ENCODE assay signal across 8 cellular contexts in the genomic region with DNA sequence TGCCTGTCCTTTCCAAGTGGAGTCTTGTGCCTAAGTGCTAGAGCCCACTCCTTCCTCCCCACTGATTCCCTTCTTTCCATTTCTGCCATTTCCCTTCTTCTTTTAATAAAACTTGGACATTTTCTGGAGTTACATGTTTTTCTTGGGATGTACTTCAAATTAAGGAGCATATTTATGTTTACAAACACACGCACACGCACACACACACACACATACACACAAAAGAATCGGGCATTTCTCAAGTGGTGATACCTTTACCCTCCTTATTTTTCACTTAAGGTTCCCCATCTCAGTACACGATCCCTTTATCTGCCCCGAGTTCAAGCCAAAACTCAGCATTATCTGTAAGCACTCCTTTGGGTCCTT.
DNase-seq lines count a peak whose midpoint lies in the region; ATAC-seq, FAIRE-seq and TF ChIP-seq lines count a peak whose summit lies in the region.

No MANE protein-coding gene starts in this region.

- no peak for TF ChIP-seq CTCF in astrocyte (IDR thresholded peaks at IDR 0.05; ENCODE audit: insufficient read depth, low read depth, low read length)
- no peak for TF ChIP-seq CTCF in neural progenitor cell (IDR thresholded peaks at IDR 0.05)

- no peaks in the 10 kb centered on the region for H3K27me3 Mint-ChIP-seq in astrocyte (ENCODE audit: low read depth, unreplicated experiment)
- peaks cover 4% of the 10 kb centered on the region for H3K27me3 Mint-ChIP-seq in neural progenitor cell (ENCODE audit: insufficient read depth, low read depth)

- peaks cover 2% of the 10 kb centered on the region for H3K36me3 Mint-ChIP-seq in astrocyte (ENCODE audit: low read depth, unreplicated experiment)
- peaks cover 12% of the 10 kb centered on the region for H3K36me3 Mint-ChIP-seq in neural progenitor cell

- no peak for FAIRE-seq in astrocyte (lab: Jason Lieb, UNC)

- DNase-seq in astrocyte (ENCODE audit: low read depth): no peak
- peak; percentile 40 for DNase-seq in neural progenitor cell (ENCODE audit: low spot score)
- DNase-seq in NCI-H1105 treated with DMSO at 0.1 percent for 48 hours (lab: John Stamatoyannopoulos, UW): no peak
- DNase-seq in germinal center (ENCODE audit: low spot score): no peak
- no peak for DNase-seq in T1000 (lab: John Stamatoyannopoulos, UW)
- DNase-seq in activated naive CD4-positive, alpha-beta T cell treated with anti-CD3 and anti-CD28 coated beads, Interleukin-2, amount 50 U/mL, for 16 hours: no peak

- peak overlapping the region; percentile 88 for H3K4me2 ChIP-seq in astrocyte (ENCODE audit: low read length)
- H3K4me2 ChIP-seq in neural progenitor cell: peak overlapping the region; percentile 75

- ATAC-seq in GM19372 (IDR thresholded peaks at IDR 0.05; ENCODE audit: low read depth, unreplicated experiment): peak; percentile 20
- ATAC-seq in HG03095 (IDR thresholded peaks at IDR 0.05; ENCODE audit: unreplicated experiment): peak; percentile 24

- H3K79me2 ChIP-seq in astrocyte (ENCODE audit: insufficient read depth, low read length) (peaks cover 13% of the 10 kb centered on the region), neural progenitor cell (ENCODE audit: low read depth) (peaks cover 48% of the 10 kb centered on the region)

- H3K27ac ChIP-seq in astrocyte (ENCODE audit: low read depth, low read length): peak overlapping the region; percentile 98
- peak overlapping the region; percentile 91 for H3K27ac ChIP-seq in neural progenitor cell

- H3K4me3 Mint-ChIP-seq in astrocyte (ENCODE audit: unreplicated experiment) (no peak overlapping the region), neural progenitor cell (no peak overlapping the region)

- H4K20me1 ChIP-seq in astrocyte (ENCODE audit: insufficient read depth, low read length) (no peaks in the 10 kb centered on the region), neural progenitor cell (ENCODE audit: low read depth) (no peaks in the 10 kb centered on the region)

- H3K36me3 ChIP-seq in astrocyte (ENCODE audit: insufficient read depth, low read length): no peaks in the 10 kb centered on the region
- H3K36me3 ChIP-seq in neural progenitor cell: no peaks in the 10 kb centered on the region

- H3K27ac Mint-ChIP-seq in astrocyte (ENCODE audit: unreplicated experiment): no peak overlapping the region
- no peak overlapping the region for H3K27ac Mint-ChIP-seq in neural progenitor cell

- H3K9ac ChIP-seq in astrocyte (ENCODE audit: low read length) (peak overlapping the region; percentile 95), neural progenitor cell (peak overlapping the region; percentile 18)

- H3K27me3 ChIP-seq in astrocyte (ENCODE audit: insufficient read depth, low read length) (no peaks in the 10 kb centered on the region), neural progenitor cell (no peaks in the 10 kb centered on the region)

- H2AFZ ChIP-seq in astrocyte (ENCODE audit: low read depth, low read length): no peak overlapping the region
- H2AFZ ChIP-seq in neural progenitor cell (replicated peaks): no peak overlapping the region

- H3K9me3 Mint-ChIP-seq in astrocyte (ENCODE audit: unreplicated experiment) (no peaks in the 10 kb centered on the region), neural progenitor cell (peaks cover 2% of the 10 kb centered on the region)

- H3K4me1 ChIP-seq in astrocyte (ENCODE audit: insufficient read depth, low read length) (peaks cover 45% of the 10 kb centered on the region), neural progenitor cell (peaks cover 37% of the 10 kb centered on the region)

- peaks cover 60% of the 10 kb centered on the region for H3F3A ChIP-seq in neural progenitor cell (ENCODE audit: low read depth)

- H3K4me3 ChIP-seq in astrocyte (ENCODE audit: insufficient read depth, low read depth, low read length) (peak overlapping the region; percentile 70), neural progenitor cell (peak overlapping the region; percentile 52)

- peaks cover 13% of the 10 kb centered on the region for H3K4me1 Mint-ChIP-seq in astrocyte (ENCODE audit: low read depth, unreplicated experiment)
- peaks cover 32% of the 10 kb centered on the region for H3K4me1 Mint-ChIP-seq in neural progenitor cell

- H3K9me3 ChIP-seq in astrocyte (ENCODE audit: insufficient read depth, low read depth, low read length) (no peaks in the 10 kb centered on the region), neural progenitor cell (ENCODE audit: low read depth) (no peaks in the 10 kb centered on the region)
